ENCODE assay signal across 8 cellular contexts in the genomic region with DNA sequence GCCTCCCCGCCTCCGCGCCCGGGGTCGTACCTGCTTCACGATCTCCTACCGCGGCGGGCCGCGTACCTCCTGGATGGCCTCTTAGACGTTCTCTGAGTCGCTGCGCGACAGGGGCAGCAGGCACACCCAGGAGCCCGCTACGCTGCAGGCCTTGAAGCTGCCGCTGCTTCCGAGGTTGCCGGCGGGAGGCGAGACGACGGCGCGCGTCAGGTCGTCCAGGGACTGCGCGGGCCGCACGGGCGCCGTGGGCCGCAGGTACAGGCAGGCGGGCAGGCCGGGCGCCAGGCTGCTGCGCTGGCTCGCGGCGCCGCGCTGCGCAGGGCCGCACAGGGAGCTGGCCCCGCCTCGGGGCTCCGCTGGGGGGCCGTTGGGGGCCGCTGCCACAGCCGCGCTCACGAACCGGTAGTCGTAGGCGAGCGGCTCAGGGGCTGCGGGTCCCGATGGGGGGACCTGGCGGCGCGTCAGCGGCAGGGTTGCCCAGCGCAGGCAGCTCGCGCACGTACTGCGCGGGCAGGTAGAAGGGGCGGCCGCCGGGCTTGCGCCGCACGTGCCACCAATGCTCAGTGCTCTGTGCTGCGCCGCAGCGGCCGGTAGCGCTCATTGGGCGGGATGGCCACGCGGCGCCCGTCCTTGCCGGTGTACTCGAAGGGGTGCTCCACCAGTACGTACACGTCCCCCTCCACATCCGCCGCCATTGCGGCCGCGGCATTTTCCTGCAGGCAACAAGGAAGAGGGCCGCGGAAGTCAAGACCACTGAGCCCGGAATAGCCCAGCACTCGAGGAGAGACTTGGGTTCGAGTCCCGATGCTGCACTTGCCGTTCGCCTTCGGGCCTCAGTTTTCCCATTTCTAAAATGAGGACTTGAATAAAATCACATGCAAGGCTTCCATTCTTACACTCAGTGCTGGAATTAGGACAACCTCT.
A peak's percentile ranks its signal among the peaks of the same experiment; 100 is the strongest.
DNase-seq lines count a peak whose midpoint lies in the region; ATAC-seq, FAIRE-seq and TF ChIP-seq lines count a peak whose summit lies in the region.

No MANE protein-coding gene starts in this region.

- TF ChIP-seq RAD21 in GM12878 (IDR thresholded peaks at IDR 0.05; ENCODE audit: insufficient read depth, low read depth, low read length) = no peak

- H3K27ac ChIP-seq in GM12878 (ENCODE audit: control insufficient read depth, insufficient read depth) (no peak overlapping the region), right lobe of liver (no peak overlapping the region), thyroid gland (peak overlapping the region in 2 of 3 donors; percentile 6 to 52)

- WGBS in GM12878 (ENCODE audit: insufficient coverage, insufficient replicate concordance, low lambda C conversion rate, missing lambda C conversion rate) = 64% methylated on average over 74 of the region's 104 CpGs
- WGBS in right lobe of liver (ENCODE audit: insufficient coverage, low coverage, low lambda C conversion rate, missing lambda C conversion rate) = 7% methylated on average over 12 of the region's 104 CpGs
- WGBS in thyroid gland, 2 donors = 18 to 36% methylated on average over 8 to 26 of the region's 104 CpGs

- RAD21 ChIA-PET in GM12878 (lab: Charles Lee; ENCODE audit: unreplicated experiment) = interaction anchor here (0.6 to 2.1 kb wide), 6 partner anchors 9 to 578 kb away, joined by 3 to 7 read pairs (median 3); no protein-coding TSS in a partner anchor

- H3K4me2 ChIP-seq in GM12878 (ENCODE audit: control insufficient read depth, insufficient read depth) = peak overlapping the region; percentile 80

- no peaks in the 10 kb centered on the region; the same call in 2 of the 3 replicates for H3K9me3 ChIP-seq in GM12878 (replicated peaks; ENCODE audit: control insufficient read depth, insufficient read depth, low read length)
- no peaks in the 10 kb centered on the region for H3K9me3 ChIP-seq in right lobe of liver
- H3K9me3 ChIP-seq in thyroid gland = no peaks in the 10 kb centered on the region

- intact Hi-C loops in GM12878 (cut with micrococcal nuclease; ENCODE audit: unreplicated experiment) = no loop called here
- intact Hi-C loops in right lobe of liver (cut with DNase I) = no loop called here
- intact Hi-C loops in thyroid gland (cut with DNase I) = no loop called here

- no peak overlapping the region for H3K9ac ChIP-seq in GM12878 (ENCODE audit: control insufficient read depth, insufficient read depth, low read length)

- in situ Hi-C loops in GM12878 (cut with MboI) = loop anchor here (10.0 kb wide), 1 partner anchor 166 kb away; no protein-coding TSS in a partner anchor

- TF ChIP-seq EP300 in GM12878 (IDR thresholded peaks at IDR 0.05; ENCODE audit: borderline replicate concordance in 1 of 2, control insufficient read depth in 1 of 2, low read depth in 2 of 2, low read length in 2 of 2) = no peak

- H4K20me1 ChIP-seq in GM12878 (ENCODE audit: control insufficient read depth, insufficient read depth) = no peaks in the 10 kb centered on the region

- peak overlapping the region; percentile 17; the same call in 1 of the 2 replicates for H3K4me3 ChIP-seq in GM12878
- peak overlapping the region in 1 of 3 donors; percentile 29 for H3K4me3 ChIP-seq in right lobe of liver
- H3K4me3 ChIP-seq in thyroid gland (replicated peaks in 1 of 3) = peak overlapping the region in 1 of 3 donors; percentile 19

- no peak for ATAC-seq in GM12878
- ATAC-seq in right lobe of liver = peak in 3 of 4 donors; percentile 2 to 18 (median 4)
- ATAC-seq in GM19455 (IDR thresholded peaks at IDR 0.05; ENCODE audit: unreplicated experiment) = no peak

- no TSS peak for BruUV-seq in GM12878 (replicated peaks; lab: Mats Ljungman, UMichigan)

- TF ChIP-seq POLR2A in GM12878 (IDR thresholded peaks at IDR 0.05; ENCODE audit: low read depth, low read length) (peak; percentile 53), right lobe of liver (IDR thresholded peaks at IDR 0.05) (no peak), thyroid gland (IDR thresholded peaks at IDR 0.05) (peak in 1 of 2 donors; percentile 29)

- DNase-seq in CD1c-positive myeloid dendritic cell (ENCODE audit: extremely low spot score) (peak; percentile 21), NCI-H1092 (lab: John Stamatoyannopoulos, UW) (peak; percentile 34), GM12878 (ENCODE audit: low read depth, low spot score) (no peak), right lobe of liver (no peak), thyroid gland (peak; percentile 54 to 55), NCI-H446 treated with DMSO at 0.1 percent for 48 hours (lab: John Stamatoyannopoulos, UW) (no peak), NCI-H1417 treated with DMSO at 0.1 percent for 48 hours (lab: John Stamatoyannopoulos, UW) (no peak)

- no peak overlapping the region for H2AFZ ChIP-seq in GM12878 (ENCODE audit: control insufficient read depth, low read depth, low read length)

- no peaks in the 10 kb centered on the region for H3K79me2 ChIP-seq in GM12878 (ENCODE audit: control insufficient read depth, insufficient read depth, low read length)

- peaks cover 23% of the 10 kb centered on the region for H3K4me1 ChIP-seq in GM12878 (ENCODE audit: control insufficient read depth, insufficient read depth, low read length)
- H3K4me1 ChIP-seq in right lobe of liver = peaks cover 0 to 47% (median 3%) of the 10 kb centered on the region in 4 donors
- peaks cover 45 to 63% of the 10 kb centered on the region in 2 donors for H3K4me1 ChIP-seq in thyroid gland

- no peak for FAIRE-seq in GM12878 (lab: Jason Lieb, UNC)

- SMC1A ChIA-PET in GM12878 (lab: Charles Lee; ENCODE audit: uncharacterized antibody, unreplicated experiment) = interaction anchor here (0.7 kb wide), 1 partner anchor 160 kb away, joined by 3 read pairs; no protein-coding TSS in a partner anchor

- CTCF ChIA-PET in GM12878 (lab: Yijun Ruan, JAX) = interaction anchor here (0.6 to 2.4 kb wide), 5 partner anchors 9 to 183 kb away, joined by 3 to 15 read pairs (median 6); no protein-coding TSS in a partner anchor

- H3K27me3 ChIP-seq in GM12878 (replicated peaks in 1 of 2; ENCODE audit: control insufficient read depth in 2 of 2, insufficient read depth in 2 of 2, low read length in 1 of 2) = peaks cover 7 to 12% of the 10 kb centered on the region in 2 experiments; a peak in 3 of 4 replicates
- no peaks in the 10 kb centered on the region for H3K27me3 ChIP-seq in right lobe of liver
- H3K27me3 ChIP-seq in thyroid gland = no peaks in the 10 kb centered on the region

- TF ChIP-seq CTCF in GM12878 (IDR thresholded peaks at IDR 0.05 in 2 of 3, conservative IDR thresholded peaks at IDR 0.05 in 1 of 3; ENCODE audit: control insufficient read depth in 2 of 3, extremely low read depth in 1 of 3, insufficient read depth in 1 of 3, low read depth in 3 of 3, low read length in 3 of 3) = no peak
- TF ChIP-seq CTCF in right lobe of liver (IDR thresholded peaks at IDR 0.05) = no peak
- TF ChIP-seq CTCF in thyroid gland (IDR thresholded peaks at IDR 0.05) = no peak

- POLR2A ChIA-PET in GM12878 (lab: Charles Lee) = interaction anchor here (0.7 kb wide), 1 partner anchor 242 kb away, joined by 6 read pairs; no protein-coding TSS in a partner anchor

- H3K36me3 ChIP-seq in GM12878 (ENCODE audit: control insufficient read depth in 2 of 2, insufficient read depth in 2 of 2, low read length in 1 of 2) (no peaks in the 10 kb centered on the region), right lobe of liver (no peaks in the 10 kb centered on the region), thyroid gland (no peaks in the 10 kb centered on the region)

TF ChIP-seq in GM12878, 131 proteins besides CTCF, POLR2A, EP300 and RAD21:
- TF ChIP-seq SUZ12 (IDR thresholded peaks at IDR 0.05; ENCODE audit: unreplicated experiment) (peak; percentile 61), IRF4 (IDR thresholded peaks at IDR 0.05; ENCODE audit: low read depth, low read length) (no peak), TCF12 (IDR thresholded peaks at IDR 0.05; ENCODE audit: low read depth, low read length) (no peak), HDAC6 (IDR thresholded peaks at IDR 0.05; ENCODE audit: unreplicated experiment) (peak; percentile 14), BHLHE40 (IDR thresholded peaks at IDR 0.05; ENCODE audit: borderline replicate concordance in 1 of 2, low read depth in 2 of 2, low read length in 1 of 2) (peak in 1 of 2 experiments; percentile 74; a peak in 2 of 4 replicates), YY1 (IDR thresholded peaks at IDR 0.05; ENCODE audit: low read depth, low read length) (peak; percentile 44)
- TF ChIP-seq, protein P1, sequence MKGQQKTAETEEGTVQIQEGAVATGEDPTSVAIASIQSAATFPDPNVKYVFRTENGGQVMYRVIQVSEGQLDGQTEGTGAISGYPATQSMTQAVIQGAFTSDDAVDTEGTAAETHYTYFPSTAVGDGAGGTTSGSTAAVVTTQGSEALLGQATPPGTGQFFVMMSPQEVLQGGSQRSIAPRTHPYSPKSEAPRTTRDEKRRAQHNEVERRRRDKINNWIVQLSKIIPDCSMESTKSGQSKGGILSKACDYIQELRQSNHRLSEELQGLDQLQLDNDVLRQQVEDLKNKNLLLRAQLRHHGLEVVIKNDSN (IDR thresholded peaks at IDR 0.05; ENCODE audit: borderline replicate concordance, extremely low read length, insufficient read depth, low read depth, low read length) = peak; percentile 6
- TF ChIP-seq, protein P2, sequence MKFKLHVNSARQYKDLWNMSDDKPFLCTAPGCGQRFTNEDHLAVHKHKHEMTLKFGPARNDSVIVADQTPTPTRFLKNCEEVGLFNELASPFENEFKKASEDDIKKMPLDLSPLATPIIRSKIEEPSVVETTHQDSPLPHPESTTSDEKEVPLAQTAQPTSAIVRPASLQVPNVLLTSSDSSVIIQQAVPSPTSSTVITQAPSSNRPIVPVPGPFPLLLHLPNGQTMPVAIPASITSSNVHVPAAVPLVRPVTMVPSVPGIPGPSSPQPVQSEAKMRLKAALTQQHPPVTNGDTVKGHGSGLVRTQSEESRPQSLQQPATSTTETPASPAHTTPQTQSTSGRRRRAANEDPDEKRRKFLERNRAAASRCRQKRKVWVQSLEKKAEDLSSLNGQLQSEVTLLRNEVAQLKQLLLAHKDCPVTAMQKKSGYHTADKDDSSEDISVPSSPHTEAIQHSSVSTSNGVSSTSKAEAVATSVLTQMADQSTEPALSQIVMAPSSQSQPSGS (IDR thresholded peaks at IDR 0.05; ENCODE audit: low read length) = no peak
TF ChIP-seq in GM12878: peak in this region for 5.

Comparison
In these comparisons a context has a peak if more than half of its experiments do, and no peak if none do; other contexts are left out.
1. DNase-seq: peak in CD1c-positive myeloid dendritic cell (single experiment), NCI-H1092 (single experiment) and thyroid gland (2 of 2); none in GM12878 (single experiment), right lobe of liver (0 of 3), NCI-H446 treated with DMSO at 0.1 percent for 48 hours (single experiment) and NCI-H1417 treated with DMSO at 0.1 percent for 48 hours (single experiment).
2. ATAC-seq: peak in right lobe of liver (3 of 4); none in GM12878 (single experiment) and GM19455 (single experiment).
3. H3K27ac ChIP-seq: peak in thyroid gland (2 of 3); none in GM12878 (single experiment) and right lobe of liver (0 of 3).